Comparison of ENCODE assay signal across 28 cellular contexts in the genomic region with DNA sequence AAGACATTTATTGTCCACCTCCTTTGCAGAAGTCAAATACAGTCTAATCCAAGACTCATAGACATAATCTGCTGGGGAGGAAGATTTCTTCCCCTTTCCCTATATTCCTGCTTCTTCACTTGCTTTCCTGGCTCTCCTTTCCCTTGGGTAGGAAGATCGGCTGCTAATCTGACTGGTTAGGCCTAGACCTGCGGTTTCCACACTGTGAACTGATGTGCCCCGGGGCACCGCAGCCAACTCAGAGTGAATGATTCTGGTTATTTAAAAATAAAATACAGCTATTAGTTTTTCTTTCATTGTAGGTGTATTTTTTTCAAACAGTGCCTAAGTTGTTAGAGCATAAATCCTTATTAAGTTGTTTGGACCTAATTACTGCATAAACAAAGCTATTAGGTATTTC.
"Had no signal": no experiment of that assay in that cellular context is flagged by ENCODE, and none has a peak within 500 bp of the region (broad histone marks: within the 10 kb centered on the region; RNA-seq: fewer than 3 reads in every experiment).

No MANE protein-coding gene starts in this region.

- H3K27me3 ChIP-seq: left lung, ovary, suprapubic skin, tibial artery, upper lobe of right lung had no signal

- H3K27ac Mint-ChIP-seq: immature natural killer cell; naive thymus-derived CD4-positive, alpha-beta T cell; natural killer cell treated with Interleukin-12 subunit alpha and Interleukin-12 subunit beta and Interleukin-15 and Interleukin-18, amount 100 ng/mL, for 72 hours; progenitor cell of endocrine pancreas; stimulated activated effector memory CD8-positive, alpha-beta T cell treated with anti-CD3 and anti-CD28 coated beads, Interleukin-12 subunit alpha, Interleukin-12 subunit beta, amount 100 ng/mL, for 72 hours; stimulated activated naive CD8-positive, alpha-beta T cell treated with anti-CD3 and anti-CD28 coated beads, Interleukin-15, Interleukin-2, amounts not matched to agents 100 ng/mL and 50 ng/mL, for 24 hours had no signal

- H3K9me3 ChIP-seq: left lung, lower lobe of right lung, mucosa of descending colon, ovary, suprapubic skin, thoracic aorta, tibial artery, upper lobe of right lung had no signal

- H3K9me3 Mint-ChIP-seq: immature natural killer cell; naive thymus-derived CD4-positive, alpha-beta T cell; natural killer cell treated with Interleukin-12 subunit alpha and Interleukin-12 subunit beta and Interleukin-15 and Interleukin-18, amount 100 ng/mL, for 72 hours; stimulated activated effector memory CD8-positive, alpha-beta T cell treated with anti-CD3 and anti-CD28 coated beads, Interleukin-12 subunit alpha, Interleukin-12 subunit beta, amount 100 ng/mL, for 72 hours; stimulated activated naive CD8-positive, alpha-beta T cell treated with anti-CD3 and anti-CD28 coated beads, Interleukin-15, Interleukin-2, amounts not matched to agents 100 ng/mL and 50 ng/mL, for 24 hours had no signal

- H3K27me3 Mint-ChIP-seq: progenitor cell of endocrine pancreas had no signal

- H3K4me1 Mint-ChIP-seq: immature natural killer cell; naive thymus-derived CD4-positive, alpha-beta T cell; stimulated activated effector memory CD8-positive, alpha-beta T cell treated with anti-CD3 and anti-CD28 coated beads, Interleukin-12 subunit alpha, Interleukin-12 subunit beta, amount 100 ng/mL, for 72 hours had no signal

- DNase-seq: hypothalamus; immature natural killer cell; kidney; left colon; left lung; lower lobe of right lung; mesendoderm; midbrain; mucosa of descending colon; naive thymus-derived CD4-positive, alpha-beta T cell; ovary; retina; right cardiac atrium; stimulated activated CD4-positive, alpha-beta T cell treated with anti-CD3 and anti-CD28 coated beads, Interleukin-12 subunit alpha, Interleukin-12 subunit beta, amount 100 ng/mL, for 4 hours; stimulated activated CD4-positive, alpha-beta T cell treated with anti-CD3 and anti-CD28 coated beads, Interleukin-15, amount 100 ng/mL, for 24 hours; stimulated activated CD4-positive, alpha-beta T cell treated with anti-CD3 and anti-CD28 coated beads, Interleukin-2, amount 100 ng/mL, for 24 hours; stimulated activated CD4-positive, alpha-beta T cell treated with anti-CD3 and anti-CD28 coated beads, Interleukin-4, amount 100 ng/mL, for 24 hours; stimulated activated naive CD4-positive, alpha-beta T cell; tibial artery; trophoblast cell; upper lobe of right lung had no signal

- H3K36me3 Mint-ChIP-seq: immature natural killer cell; naive thymus-derived CD4-positive, alpha-beta T cell; natural killer cell treated with Interleukin-12 subunit alpha and Interleukin-12 subunit beta and Interleukin-15 and Interleukin-18, amount 100 ng/mL, for 72 hours; stimulated activated effector memory CD8-positive, alpha-beta T cell treated with anti-CD3 and anti-CD28 coated beads, Interleukin-12 subunit alpha, Interleukin-12 subunit beta, amount 100 ng/mL, for 72 hours had no signal

- H3K27ac ChIP-seq: left lung, lower lobe of right lung, ovary, skin epidermis, suprapubic skin, thoracic aorta, tibial artery, upper lobe of right lung had no signal

- H3K4me3 Mint-ChIP-seq: immature natural killer cell; naive thymus-derived CD4-positive, alpha-beta T cell; natural killer cell treated with Interleukin-12 subunit alpha and Interleukin-12 subunit beta and Interleukin-15 and Interleukin-18, amount 100 ng/mL, for 72 hours; stimulated activated effector memory CD8-positive, alpha-beta T cell treated with anti-CD3 and anti-CD28 coated beads, Interleukin-12 subunit alpha, Interleukin-12 subunit beta, amount 100 ng/mL, for 72 hours; stimulated activated naive CD8-positive, alpha-beta T cell treated with anti-CD3 and anti-CD28 coated beads, Interleukin-15, Interleukin-2, amounts not matched to agents 100 ng/mL and 50 ng/mL, for 24 hours had no signal

- H3K4me1 ChIP-seq: left lung, lower lobe of right lung, suprapubic skin, tibial artery, upper lobe of right lung had no signal

- H3K36me3 ChIP-seq: left lung, lower lobe of right lung, ovary, suprapubic skin, thoracic aorta, tibial artery, upper lobe of right lung had no signal

- H3K4me3 ChIP-seq: left lung, lower lobe of right lung, mucosa of descending colon, ovary, skin epidermis, suprapubic skin, thoracic aorta, tibial artery, upper lobe of right lung had no signal
